Comparison of ENCODE assay signal across 18 cellular contexts in genomic region chr2:211049321-211050018, GRCh38.
DNase-seq lines count a peak whose midpoint lies in the region; ATAC-seq, FAIRE-seq and TF ChIP-seq lines count a peak whose summit lies in the region.
"Had no signal": no experiment of that assay in that cellular context is flagged by ENCODE, and none has a peak within 500 bp of the region (broad histone marks: within the 10 kb centered on the region; RNA-seq: fewer than 3 reads in every experiment).

No MANE protein-coding gene starts in this region.

- no peaks in the 10 kb centered on the region for H4K20me1 ChIP-seq in GM12878 (ENCODE audit: control insufficient read depth, insufficient read depth)

- DNase-seq in ELR (ENCODE audit: low read depth) (peak; percentile 17), GM12878 (ENCODE audit: low read depth, low spot score) (no peak), right atrium auricular region (ENCODE audit: low spot score) (no peak), OCI-M2 (lab: John Stamatoyannopoulos, UW; ENCODE audit: unreplicated experiment) (no peak), H4 (ENCODE audit: low spot score) (no peak), occipital lobe (lab: John Stamatoyannopoulos, UW) (no peak)
- DNase-seq: COR-L47, DMS153, Karpas-422, NCI-H1930, NCI-H2227 treated with DMSO at 0.1 percent for 48 hours, NCI-H526 treated with DMSO at 0.1 percent for 48 hours, SHP77 treated with DMSO at 0.1 percent for 48 hours had no signal

- peak; percentile 18 for FAIRE-seq in GM12878 (lab: Jason Lieb, UNC)
- FAIRE-seq: A204.1, GM12891, RCC 7860 had no signal

- H3K4me3 ChIP-seq in GM12878 (no peak overlapping the region), right atrium auricular region (no peak overlapping the region)

- ATAC-seq in GM19351 (IDR thresholded peaks at IDR 0.05; ENCODE audit: unreplicated experiment) (peak; percentile 56), HG03432 (IDR thresholded peaks at IDR 0.05; ENCODE audit: unreplicated experiment) (peak; percentile 62), GM12878 (peak; percentile 67)

- H2AFZ ChIP-seq in GM12878 (ENCODE audit: control insufficient read depth, low read depth, low read length) = no peak overlapping the region

- intact Hi-C loops in GM12878 (cut with micrococcal nuclease; ENCODE audit: unreplicated experiment) = no loop called here

- no peak overlapping the region for H3K4me2 ChIP-seq in GM12878 (ENCODE audit: control insufficient read depth, insufficient read depth)

- H3K4me1 ChIP-seq in GM12878 (ENCODE audit: control insufficient read depth, insufficient read depth, low read length) (no peaks in the 10 kb centered on the region), right atrium auricular region (no peaks in the 10 kb centered on the region)

- in situ Hi-C loops in GM12878 (cut with MboI) = no loop called here

- H3K9me3 ChIP-seq in GM12878 (replicated peaks; ENCODE audit: control insufficient read depth, insufficient read depth, low read length) (no peaks in the 10 kb centered on the region), right atrium auricular region (no peaks in the 10 kb centered on the region)

- no TSS peak for BruUV-seq in GM12878 (replicated peaks; lab: Mats Ljungman, UMichigan)

- no peak for TF ChIP-seq CTCF in GM12878 (IDR thresholded peaks at IDR 0.05 in 2 of 3, conservative IDR thresholded peaks at IDR 0.05 in 1 of 3; ENCODE audit: control insufficient read depth in 2 of 3, extremely low read depth in 1 of 3, insufficient read depth in 1 of 3, low read depth in 3 of 3, low read length in 3 of 3)
- no peak for TF ChIP-seq CTCF in right atrium auricular region (IDR thresholded peaks at IDR 0.05)

- RAD21 ChIA-PET in GM12878 (lab: Charles Lee; ENCODE audit: unreplicated experiment) = interaction anchor here (1.3 kb wide), 1 partner anchor 8 kb away, joined by 3 read pairs; no protein-coding TSS in a partner anchor

- CTCF ChIA-PET in GM12878 (lab: Yijun Ruan, JAX) = interaction anchor here (0.5 to 2.0 kb wide), 8 partner anchors 10 to 431 kb away, joined by 3 to 5 read pairs (median 3); no protein-coding TSS in a partner anchor

- SMC1A ChIA-PET in GM12878 (lab: Charles Lee; ENCODE audit: uncharacterized antibody, unreplicated experiment) = interaction anchor here (0.6 to 1.6 kb wide), 5 partner anchors 8 to 86 kb away, joined by 3 to 4 read pairs (median 3); no protein-coding TSS in a partner anchor

- TF ChIP-seq EP300 in GM12878 (IDR thresholded peaks at IDR 0.05; ENCODE audit: borderline replicate concordance in 1 of 2, control insufficient read depth in 1 of 2, low read depth in 2 of 2, low read length in 2 of 2) = no peak

- no peaks in the 10 kb centered on the region for H3K79me2 ChIP-seq in GM12878 (ENCODE audit: control insufficient read depth, insufficient read depth, low read length)

- TF ChIP-seq POLR2A in GM12878 (IDR thresholded peaks at IDR 0.05; ENCODE audit: low read depth, low read length) = no peak

- H3K27me3 ChIP-seq in GM12878 (replicated peaks in 1 of 2; ENCODE audit: control insufficient read depth in 2 of 2, insufficient read depth in 2 of 2, low read length in 1 of 2) (no peaks in the 10 kb centered on the region), right atrium auricular region (no peaks in the 10 kb centered on the region)

- H3K27ac ChIP-seq in GM12878 (ENCODE audit: control insufficient read depth, insufficient read depth) = no peak overlapping the region
- H3K27ac ChIP-seq in right atrium auricular region = no peak overlapping the region

- 34% methylated on average over 4 of the region's 4 CpGs for WGBS in GM12878 (ENCODE audit: insufficient coverage, insufficient replicate concordance, low lambda C conversion rate, missing lambda C conversion rate)

- H3K9ac ChIP-seq in GM12878 (ENCODE audit: control insufficient read depth, insufficient read depth, low read length) = no peak overlapping the region

- POLR2A ChIA-PET in GM12878 (lab: Charles Lee) = no interaction called here

- no peaks in the 10 kb centered on the region for H3K36me3 ChIP-seq in GM12878 (ENCODE audit: control insufficient read depth in 2 of 2, insufficient read depth in 2 of 2, low read length in 1 of 2)
- H3K36me3 ChIP-seq in right atrium auricular region = no peaks in the 10 kb centered on the region

- TF ChIP-seq RAD21 in GM12878 (IDR thresholded peaks at IDR 0.05; ENCODE audit: insufficient read depth, low read depth, low read length) = no peak

TF ChIP-seq in GM12878, 131 proteins besides CTCF, POLR2A, EP300 and RAD21:
- TF ChIP-seq ZNF274 (IDR thresholded peaks at IDR 0.05; ENCODE audit: insufficient read depth, insufficient read length) = no peak
- TF ChIP-seq EGR1 (IDR thresholded peaks at IDR 0.05; ENCODE audit: borderline replicate concordance in 1 of 2, low read depth in 2 of 2, low read length in 2 of 2) = no peak
- no peak for TF ChIP-seq CHD1 (IDR thresholded peaks at IDR 0.05; ENCODE audit: low read depth, low read length)
- TF ChIP-seq RCOR1 (conservative IDR thresholded peaks at IDR 0.05; ENCODE audit: low read depth, low read length) = no peak
- no peak for TF ChIP-seq TCF12 (IDR thresholded peaks at IDR 0.05; ENCODE audit: low read depth, low read length)
- TF ChIP-seq YY1 (IDR thresholded peaks at IDR 0.05; ENCODE audit: low read depth, low read length) = no peak
- no peak for TF ChIP-seq MEF2A (IDR thresholded peaks at IDR 0.05; ENCODE audit: insufficient read depth, low read depth, low read length)
- TF ChIP-seq POU2F2 (IDR thresholded peaks at IDR 0.05; ENCODE audit: borderline replicate concordance, low read depth, low read length) = no peak
